ENCODE assay signal across 26 cellular contexts in genomic region chr17:79207957-79208356, GRCh38.
"Had no signal": no experiment of that assay in that cellular context is flagged by ENCODE, and none has a peak within 500 bp of the region (broad histone marks: within the 10 kb centered on the region; RNA-seq: fewer than 3 reads in every experiment).

No MANE protein-coding gene starts in this region.

- H3K27me3 ChIP-seq: ascending aorta, Peyer's patch had no signal

- H3K4me1 Mint-ChIP-seq: activated CD4-positive, alpha-beta memory T cell treated with anti-CD3 and anti-CD28 coated beads, Interleukin-2, amount 10 ng/mL, durations not matched to agents 7 days and 5 days; activated CD4-positive, alpha-beta T cell treated with anti-CD3 and anti-CD28 coated beads for 36 hours; activated T-helper 17 cell treated with anti-CD3 and anti-CD28 coated beads, Interleukin-2, amount 50 U/mL, for 72 hours; central memory CD8-positive, alpha-beta T cell had no signal

- H3K27ac Mint-ChIP-seq: activated CD4-positive, alpha-beta memory T cell treated with anti-CD3 and anti-CD28 coated beads, Interleukin-2, amount 10 ng/mL, durations not matched to agents 7 days and 5 days; activated CD4-positive, alpha-beta T cell treated with anti-CD3 and anti-CD28 coated beads for 36 hours; activated naive CD4-positive, alpha-beta T cell treated with anti-CD3 and anti-CD28 coated beads for 36 hours; activated T-helper 17 cell treated with anti-CD3 and anti-CD28 coated beads, Interleukin-2, amount 50 U/mL, for 72 hours had no signal

- H3K27me3 Mint-ChIP-seq: activated CD4-positive, alpha-beta memory T cell treated with anti-CD3 and anti-CD28 coated beads, Interleukin-2, amount 10 ng/mL, durations not matched to agents 7 days and 5 days had no signal

- ATAC-seq: activated CD4-positive, alpha-beta T cell treated with anti-CD3 and anti-CD28 coated beads for 36 hours; activated T-helper 17 cell treated with anti-CD3 and anti-CD28 coated beads, Interleukin-2, amount 50 U/mL, for 72 hours had no signal

- H3K9me3 Mint-ChIP-seq: activated CD4-positive, alpha-beta memory T cell treated with anti-CD3 and anti-CD28 coated beads, Interleukin-2, amount 10 ng/mL, durations not matched to agents 7 days and 5 days; activated naive CD4-positive, alpha-beta T cell treated with anti-CD3 and anti-CD28 coated beads for 36 hours; activated T-helper 17 cell treated with anti-CD3 and anti-CD28 coated beads, Interleukin-2, amount 50 U/mL, for 72 hours; central memory CD8-positive, alpha-beta T cell had no signal

- H3K9ac ChIP-seq: SK-N-SH had no signal

- H3K4me3 Mint-ChIP-seq: activated CD4-positive, alpha-beta memory T cell treated with anti-CD3 and anti-CD28 coated beads, Interleukin-2, amount 10 ng/mL, durations not matched to agents 7 days and 5 days; activated CD4-positive, alpha-beta T cell treated with anti-CD3 and anti-CD28 coated beads for 36 hours; activated naive CD4-positive, alpha-beta T cell treated with anti-CD3 and anti-CD28 coated beads for 36 hours; activated T-helper 17 cell treated with anti-CD3 and anti-CD28 coated beads, Interleukin-2, amount 50 U/mL, for 72 hours; brain; central memory CD8-positive, alpha-beta T cell had no signal

- H3K4me1 ChIP-seq: ascending aorta, Peyer's patch had no signal

- H3K36me3 ChIP-seq: ascending aorta, Peyer's patch, SJCRH30 had no signal

- H3K27ac ChIP-seq: ascending aorta, Peyer's patch, RWPE1, SJCRH30, VCaP had no signal

- DNase-seq: activated CD4-positive, alpha-beta memory T cell treated with anti-CD3 and anti-CD28 coated beads, Interleukin-2, amount 10 ng/mL, durations not matched to agents 7 days and 5 days; activated CD4-positive, alpha-beta T cell treated with anti-CD3 and anti-CD28 coated beads for 36 hours; activated CD4-positive, alpha-beta T cell treated with anti-CD3 and anti-CD28 coated beads, Interleukin-2, amount 50 U/mL, for 1 hour; activated CD4-positive, CD25-positive, alpha-beta regulatory T cell; activated gamma-delta T cell; activated naive CD4-positive, alpha-beta T cell treated with anti-CD3 and anti-CD28 coated beads for 36 hours; activated T-cell treated with anti-CD3 and anti-CD28 coated beads for 4 hours; activated T-cell treated with anti-CD3 and anti-CD28 coated beads, Interleukin-2, amount 50 U/mL, for 48 hours; amniotic stem cell; Karpas-422; NCI-H1105 treated with DMSO at 0.1 percent for 48 hours; NCI-H146; NCI-H187 treated with DMSO at 0.1 percent for 48 hours; NCI-H2081 treated with DMSO at 0.1 percent for 48 hours; NCI-H2227 treated with DMSO at 0.1 percent for 48 hours; NCI-H526 treated with DMSO at 0.1 percent for 48 hours; Peyer's patch; SJCRH30; SK-N-SH; T-helper 1 cell had no signal

- H3K4me2 ChIP-seq: SK-N-SH had no signal

- H3K4me3 ChIP-seq: ascending aorta, Peyer's patch, SJCRH30 had no signal

- H3K9me2 ChIP-seq: SK-N-SH had no signal

- H3K9me3 ChIP-seq: ascending aorta, Peyer's patch, SJCRH30, SK-N-SH had no signal
